Comparison of ENCODE assay signal across 12 cellular contexts in genomic region chr4:38488891-38489861, GRCh38.
DNase-seq lines count a peak whose midpoint lies in the region; ATAC-seq and TF ChIP-seq lines count a peak whose summit lies in the region.
"Had no signal": no experiment of that assay in that cellular context is flagged by ENCODE, and none has a peak within 500 bp of the region (broad histone marks: within the 10 kb centered on the region; RNA-seq: fewer than 3 reads in every experiment).

No MANE protein-coding gene starts in this region.

- H3K79me1 ChIP-seq in neuronal stem cell (ENCODE audit: low read depth, low read length), result no peaks in the 10 kb centered on the region

- no peak overlapping the region for H3K14ac ChIP-seq in neuronal stem cell (ENCODE audit: low read length)

- no CpG with 5 or more reads among the region's 10 CpGs for WGBS in neuronal stem cell (ENCODE audit: extremely low coverage in 2 of 2, insufficient read length in 2 of 2, insufficient replicate concordance in 1 of 2), 2 donors

- H2BK12ac ChIP-seq in neuronal stem cell (ENCODE audit: low read length), result no peak overlapping the region

- H3K4ac ChIP-seq in neuronal stem cell (ENCODE audit: low read length), result no peak overlapping the region

- H3K4me3 ChIP-seq in fibroblast of villous mesenchyme (ENCODE audit: low read depth, low read length), result no peak overlapping the region
- peak overlapping the region in 1 of 2 donors; percentile 35 for H3K4me3 ChIP-seq in neuronal stem cell (ENCODE audit: low read length in 2 of 2)
- H3K4me3 ChIP-seq in dorsolateral prefrontal cortex, result peak overlapping the region in 2 of 59 donors; percentile 6 to 36
- H3K4me3 ChIP-seq: tibial nerve had no signal

- H3K4me1 ChIP-seq in neuronal stem cell (ENCODE audit: control insufficient read depth in 2 of 2, insufficient read depth in 1 of 2, low read depth in 1 of 2, low read length in 2 of 2), result peaks cover 17 to 26% of the 10 kb centered on the region in 2 donors

- H3K23ac ChIP-seq in neuronal stem cell (ENCODE audit: low read depth, low read length, poor library complexity), result no peak overlapping the region

- H2BK120ac ChIP-seq in neuronal stem cell (ENCODE audit: low read depth, low read length), result no peak overlapping the region

- no peaks in the 10 kb centered on the region for H3K9me3 ChIP-seq in neuronal stem cell (replicated peaks in 1 of 2; ENCODE audit: control insufficient read depth in 2 of 2, insufficient read depth in 1 of 2, low read depth in 1 of 2, low read length in 2 of 2)
- H3K9me3 ChIP-seq: tibial nerve had no signal

- no peaks in the 10 kb centered on the region for H3K36me3 ChIP-seq in neuronal stem cell (replicated peaks in 1 of 2; ENCODE audit: control insufficient read depth in 2 of 2, insufficient read depth in 2 of 2, low read length in 2 of 2)
- H3K36me3 ChIP-seq: tibial nerve had no signal

- DNase-seq in ELF-1 (ENCODE audit: low read depth, low spot score) (peak; percentile 62), SK-N-DZ (ENCODE audit: low spot score) (peak; percentile 47), fibroblast of villous mesenchyme (ENCODE audit: low read depth) (peak; percentile 16), neuronal stem cell (ENCODE audit: low spot score) (peak; percentile 91), dorsolateral prefrontal cortex (no peak), RKO (ENCODE audit: low spot score) (no peak)
- DNase-seq: activated CD8-positive, alpha-beta memory T cell treated with anti-CD3 and anti-CD28 coated beads for 24 hours; NCI-H1436; RPMI8226 had no signal

- peak overlapping the region; percentile 70 for H2AFZ ChIP-seq in neuronal stem cell (ENCODE audit: low read length)

- no peak for TF ChIP-seq CTCF in fibroblast of villous mesenchyme (IDR thresholded peaks at IDR 0.05; ENCODE audit: insufficient read depth, low read depth, low read length)
- TF ChIP-seq CTCF in dorsolateral prefrontal cortex (IDR thresholded peaks at IDR 0.05 in 54 of 56, conservative IDR thresholded peaks at IDR 0.05 in 2 of 56; ENCODE audit: low read depth in 1 of 56, partially characterized antibody in 56 of 56), result no peak

- ATAC-seq in HG03097 (IDR thresholded peaks at IDR 0.05; ENCODE audit: low FRiP score, unreplicated experiment), result no peak
- no peak for ATAC-seq in HG03460 (IDR thresholded peaks at IDR 0.05; ENCODE audit: unreplicated experiment)

- no peaks in the 10 kb centered on the region for H3K27me3 ChIP-seq in neuronal stem cell (ENCODE audit: control insufficient read depth in 3 of 3, insufficient read depth in 3 of 3, low read depth in 1 of 3, low read length in 3 of 3)
- no peaks in the 10 kb centered on the region for H3K27me3 ChIP-seq in dorsolateral prefrontal cortex
- H3K27me3 ChIP-seq: tibial nerve had no signal

- H4K8ac ChIP-seq in neuronal stem cell (ENCODE audit: low read depth, low read length), result no peak overlapping the region

- H4K91ac ChIP-seq in neuronal stem cell (ENCODE audit: low read depth, low read length, poor library complexity), result peak overlapping the region; percentile 66

- peak overlapping the region; percentile 99 for H3K27ac ChIP-seq in neuronal stem cell (replicated peaks; ENCODE audit: low read length)
- peak overlapping the region in 28 of 59 donors; percentile 2 to 65 (median 36) for H3K27ac ChIP-seq in dorsolateral prefrontal cortex

- H2AK5ac ChIP-seq in neuronal stem cell (ENCODE audit: low read depth, low read length), result no peak overlapping the region

- intact Hi-C loops in dorsolateral prefrontal cortex (cut with DNase I), result no loop called here

- H3K18ac ChIP-seq in neuronal stem cell (ENCODE audit: low read length), result peak overlapping the region; percentile 95

- H3K9ac ChIP-seq in neuronal stem cell (ENCODE audit: low read depth, low read length, poor library complexity), result peak overlapping the region; percentile 10

- H2BK5ac ChIP-seq in neuronal stem cell (ENCODE audit: low read length), result no peak overlapping the region

- H3K4me2 ChIP-seq in neuronal stem cell (ENCODE audit: insufficient read depth, low read length, poor library complexity, severe bottlenecking), result peak overlapping the region; percentile 55

- H2BK15ac ChIP-seq in neuronal stem cell (ENCODE audit: low read length), result no peak overlapping the region

Comparison
In these comparisons a context has a peak if more than half of its experiments do, and no peak if none do; other contexts are left out.
1. DNase-seq: peak in ELF-1 (single experiment), SK-N-DZ (single experiment), fibroblast of villous mesenchyme (single experiment) and neuronal stem cell (single experiment); none in dorsolateral prefrontal cortex (0 of 10) and RKO (single experiment).